In genomic region chr1:76269175-76269574, GRCh38 we compare ENCODE assay signal across 9 cellular contexts.
DNase-seq lines count a peak whose midpoint lies in the region; ATAC-seq and TF ChIP-seq lines count a peak whose summit lies in the region.
"Had no signal": no experiment of that assay in that cellular context is flagged by ENCODE, and none has a peak within 500 bp of the region (broad histone marks: within the 10 kb centered on the region; RNA-seq: fewer than 3 reads in every experiment).

No MANE protein-coding gene starts in this region.

- no peak for DNase-seq in activated CD8-positive, alpha-beta memory T cell treated with anti-CD3 and anti-CD28 coated beads, Interleukin-2, amount 10 ng/mL, durations not matched to agents 7 days and 5 days
- DNase-seq in activated CD8-positive, alpha-beta memory T cell treated with anti-CD3 and anti-CD28 coated beads, Interleukin-2, amount 50 U/mL, for 48 hours: no peak
- peak; percentile 23 for DNase-seq in NCI-H510A (lab: John Stamatoyannopoulos, UW)
- no peak for DNase-seq in central memory CD8-positive, alpha-beta T cell (ENCODE audit: low spot score in 2 of 2)
- DNase-seq in retinal pigment epithelial cell (ENCODE audit: low read depth): peak; percentile 55
- DNase-seq in NOMO-1 treated with dmso at 0.1 percent for 144 hours (lab: John Stamatoyannopoulos, UW; ENCODE audit: unreplicated experiment): no peak
- no peak for DNase-seq in cerebellar cortex (ENCODE audit: low spot score)
- DNase-seq: NCI-H146 had no signal

- CTCF ChIA-PET in activated CD8-positive, alpha-beta memory T cell treated with anti-CD3 and anti-CD28 coated beads, Interleukin-2, amount 10 ng/mL, durations not matched to agents 7 days and 5 days (lab: Charles Lee): interaction anchor here (2.0 kb wide), 1 partner anchor 115 kb away, joined by 4 read pairs; no protein-coding TSS in a partner anchor

- peak; percentile 66 for ATAC-seq in activated CD8-positive, alpha-beta memory T cell treated with anti-CD3 and anti-CD28 coated beads, Interleukin-2, amount 10 ng/mL, durations not matched to agents 7 days and 5 days
- ATAC-seq in central memory CD8-positive, alpha-beta T cell (replicated peaks; ENCODE audit: extremely low read depth, poor library complexity, severe bottlenecking): no peak
- ATAC-seq in GM19463 (IDR thresholded peaks at IDR 0.05; ENCODE audit: unreplicated experiment): no peak

- peaks cover 6% of the 10 kb centered on the region for H3K27me3 Mint-ChIP-seq in activated CD8-positive, alpha-beta memory T cell treated with anti-CD3 and anti-CD28 coated beads, Interleukin-2, amount 10 ng/mL, durations not matched to agents 7 days and 5 days
- no peaks in the 10 kb centered on the region for H3K27me3 Mint-ChIP-seq in central memory CD8-positive, alpha-beta T cell

- no peaks in the 10 kb centered on the region for H3K36me3 Mint-ChIP-seq in activated CD8-positive, alpha-beta memory T cell treated with anti-CD3 and anti-CD28 coated beads, Interleukin-2, amount 10 ng/mL, durations not matched to agents 7 days and 5 days
- peaks cover 3% of the 10 kb centered on the region for H3K36me3 Mint-ChIP-seq in central memory CD8-positive, alpha-beta T cell (ENCODE audit: insufficient read depth)

- H3K4me3 Mint-ChIP-seq in activated CD8-positive, alpha-beta memory T cell treated with anti-CD3 and anti-CD28 coated beads, Interleukin-2, amount 10 ng/mL, durations not matched to agents 7 days and 5 days: peak overlapping the region; percentile 12
- H3K4me3 Mint-ChIP-seq in central memory CD8-positive, alpha-beta T cell: peak overlapping the region; percentile 28

- no peak for TF ChIP-seq CTCF in retinal pigment epithelial cell (conservative IDR thresholded peaks at IDR 0.05; ENCODE audit: low read depth, low read length)

- peaks cover 60% of the 10 kb centered on the region for H3K4me1 Mint-ChIP-seq in activated CD8-positive, alpha-beta memory T cell treated with anti-CD3 and anti-CD28 coated beads, Interleukin-2, amount 10 ng/mL, durations not matched to agents 7 days and 5 days
- peaks cover 33% of the 10 kb centered on the region for H3K4me1 Mint-ChIP-seq in central memory CD8-positive, alpha-beta T cell

- peak overlapping the region; percentile 74 for H3K27ac Mint-ChIP-seq in activated CD8-positive, alpha-beta memory T cell treated with anti-CD3 and anti-CD28 coated beads, Interleukin-2, amount 10 ng/mL, durations not matched to agents 7 days and 5 days
- H3K27ac Mint-ChIP-seq in central memory CD8-positive, alpha-beta T cell (ENCODE audit: low read depth): peak overlapping the region; percentile 56

- H3K4me3 ChIP-seq in retinal pigment epithelial cell (ENCODE audit: low read length): no peak overlapping the region

- H3K9me3 Mint-ChIP-seq in activated CD8-positive, alpha-beta memory T cell treated with anti-CD3 and anti-CD28 coated beads, Interleukin-2, amount 10 ng/mL, durations not matched to agents 7 days and 5 days (ENCODE audit: low read depth): no peaks in the 10 kb centered on the region
- no peaks in the 10 kb centered on the region for H3K9me3 Mint-ChIP-seq in central memory CD8-positive, alpha-beta T cell

Comparison
In these comparisons a context has a peak if more than half of its experiments do, and no peak if none do; other contexts are left out.
1. DNase-seq: peak in NCI-H510A (single experiment) and retinal pigment epithelial cell (single experiment); none in activated CD8-positive, alpha-beta memory T cell treated with anti-CD3 and anti-CD28 coated beads, Interleukin-2, amount 10 ng/mL, durations not matched to agents 7 days and 5 days (single experiment), activated CD8-positive, alpha-beta memory T cell treated with anti-CD3 and anti-CD28 coated beads, Interleukin-2, amount 50 U/mL, for 48 hours (single experiment), central memory CD8-positive, alpha-beta T cell (0 of 2), NOMO-1 treated with dmso at 0.1 percent for 144 hours (single experiment) and cerebellar cortex (single experiment).